8 cellular contexts compared by ENCODE assay signal in genomic region chr7:72540923-72541322, GRCh38.
"Had no signal": no experiment of that assay in that cellular context is flagged by ENCODE, and none has a peak within 500 bp of the region (broad histone marks: within the 10 kb centered on the region; RNA-seq: fewer than 3 reads in every experiment).

No MANE protein-coding gene starts in this region.

- H3K27me3 Mint-ChIP-seq: IgD-negative memory B cell had no signal

- H3K4me2 ChIP-seq: KMS-11 had no signal

- H3K4me1 Mint-ChIP-seq: IgD-negative memory B cell had no signal

- H3K9ac ChIP-seq: KMS-11 had no signal

- ATAC-seq: HepG2 had no signal

- FAIRE-seq: HepG2, HTR-8/SVneo had no signal

- H3K27ac Mint-ChIP-seq: IgD-negative memory B cell had no signal

- H3K4me3 Mint-ChIP-seq: IgD-negative memory B cell had no signal

- DNase-seq: IMR-90, KBM-7, KG1 had no signal

- H3K36me3 Mint-ChIP-seq: IgD-negative memory B cell had no signal

- H3K27ac ChIP-seq: HL-60, KMS-11 had no signal
